ENCODE assay signal across 18 cellular contexts in the genomic region with DNA sequence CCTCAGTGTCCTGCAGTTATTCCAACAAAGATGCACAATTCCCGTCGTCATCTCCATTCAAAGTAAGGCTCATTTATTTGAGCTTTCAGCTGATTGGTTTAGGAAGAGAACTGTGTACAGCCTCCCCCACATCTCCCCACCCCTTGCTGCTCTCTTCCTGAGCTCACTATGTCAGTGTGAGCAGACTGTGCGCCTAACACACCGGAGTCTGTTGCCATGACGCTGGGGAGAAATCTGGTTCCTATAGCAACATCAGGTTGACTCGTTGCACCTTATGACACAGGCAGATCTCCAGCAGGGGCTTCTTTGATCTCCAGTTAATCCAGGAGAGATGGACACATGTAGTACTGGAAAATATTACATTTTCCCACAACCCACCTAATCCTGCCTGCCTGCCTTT.
"Had no signal": no experiment of that assay in that cellular context is flagged by ENCODE, and none has a peak within 500 bp of the region (broad histone marks: within the 10 kb centered on the region; RNA-seq: fewer than 3 reads in every experiment).

No MANE protein-coding gene starts in this region.

- H3K36me3 ChIP-seq: gastrocnemius medialis, heart right ventricle, spleen had no signal

- H3K27me3 ChIP-seq: body of pancreas, gastrocnemius medialis, heart right ventricle, spleen, testis had no signal

- DNase-seq: activated CD4-positive, alpha-beta T cell treated with anti-CD3 and anti-CD28 coated beads for 36 hours; activated CD4-positive, alpha-beta T cell treated with anti-CD3 and anti-CD28 coated beads, Interleukin-2, amount 50 U/mL, for 48 hours; activated CD8-positive, alpha-beta memory T cell treated with anti-CD3 and anti-CD28 coated beads, Interleukin-2, amount 10 ng/mL, durations not matched to agents 7 days and 5 days; activated naive CD4-positive, alpha-beta T cell treated with Interleukin-2 at 50 U/mL for 16 hours; body of pancreas; central memory CD4-positive, alpha-beta T cell; gastrocnemius medialis; naive thymus-derived CD8-positive, alpha-beta T cell; spleen; stimulated activated CD4-positive, alpha-beta T cell treated with anti-CD3 and anti-CD28 coated beads, Interleukin-4, amount 100 ng/mL, for 4 hours; testis had no signal

- H3K4me3 Mint-ChIP-seq: activated CD4-positive, alpha-beta T cell treated with anti-CD3 and anti-CD28 coated beads for 36 hours; activated CD8-positive, alpha-beta memory T cell treated with anti-CD3 and anti-CD28 coated beads, Interleukin-2, amount 10 ng/mL, durations not matched to agents 7 days and 5 days; memory B cell; naive thymus-derived CD8-positive, alpha-beta T cell; stimulated activated memory B cell treated with anti-CD40 and anti-IgM and Interleukin-4, amounts not matched to agents 10 μg/mL and 1 μg/mL and 100 μg/mL, for 72 hours; T-helper 2 cell treated with Interferon-gamma antibody and Interleukin-4, amounts not matched to agents 5 μg/mL and 100 μg/mL, for 36 hours; type B pancreatic cell; WTC11 had no signal

- H3K9me3 Mint-ChIP-seq: memory B cell; naive thymus-derived CD8-positive, alpha-beta T cell; stimulated activated memory B cell treated with anti-CD40 and anti-IgM and Interleukin-4, amounts not matched to agents 10 μg/mL and 1 μg/mL and 100 μg/mL, for 72 hours; T-helper 2 cell treated with Interferon-gamma antibody and Interleukin-4, amounts not matched to agents 5 μg/mL and 100 μg/mL, for 36 hours had no signal

- H3K4me1 ChIP-seq: body of pancreas, gastrocnemius medialis, spleen, testis had no signal

- H3K27ac ChIP-seq: body of pancreas, gastrocnemius medialis, spleen, testis had no signal

- H3K27ac Mint-ChIP-seq: activated CD4-positive, alpha-beta T cell treated with anti-CD3 and anti-CD28 coated beads for 36 hours; activated CD8-positive, alpha-beta memory T cell treated with anti-CD3 and anti-CD28 coated beads, Interleukin-2, amount 10 ng/mL, durations not matched to agents 7 days and 5 days; memory B cell; naive thymus-derived CD8-positive, alpha-beta T cell; stimulated activated memory B cell treated with anti-CD40 and anti-IgM and Interleukin-4, amounts not matched to agents 10 μg/mL and 1 μg/mL and 100 μg/mL, for 72 hours; T-helper 2 cell treated with Interferon-gamma antibody and Interleukin-4, amounts not matched to agents 5 μg/mL and 100 μg/mL, for 36 hours; type B pancreatic cell; WTC11 had no signal

- H3K36me3 Mint-ChIP-seq: activated CD8-positive, alpha-beta memory T cell treated with anti-CD3 and anti-CD28 coated beads, Interleukin-2, amount 10 ng/mL, durations not matched to agents 7 days and 5 days; memory B cell; naive thymus-derived CD8-positive, alpha-beta T cell; stimulated activated memory B cell treated with anti-CD40 and anti-IgM and Interleukin-4, amounts not matched to agents 10 μg/mL and 1 μg/mL and 100 μg/mL, for 72 hours had no signal

- ATAC-seq: activated CD4-positive, alpha-beta T cell treated with anti-CD3 and anti-CD28 coated beads for 36 hours; activated CD8-positive, alpha-beta memory T cell treated with anti-CD3 and anti-CD28 coated beads, Interleukin-2, amount 10 ng/mL, durations not matched to agents 7 days and 5 days; body of pancreas; gastrocnemius medialis; naive thymus-derived CD8-positive, alpha-beta T cell; stimulated activated memory B cell treated with anti-CD40 and anti-IgM and Interleukin-4, amounts not matched to agents 10 μg/mL and 1 μg/mL and 100 μg/mL, for 72 hours; WTC11 had no signal

- H3K4me3 ChIP-seq: body of pancreas, coronary artery, gastrocnemius medialis, heart right ventricle, spleen, testis had no signal

- H3K27me3 Mint-ChIP-seq: activated CD4-positive, alpha-beta T cell treated with anti-CD3 and anti-CD28 coated beads for 36 hours; memory B cell had no signal

- H3K9me3 ChIP-seq: body of pancreas, gastrocnemius medialis, heart right ventricle, spleen, testis had no signal

- H3K4me1 Mint-ChIP-seq: activated CD4-positive, alpha-beta T cell treated with anti-CD3 and anti-CD28 coated beads for 36 hours; activated CD8-positive, alpha-beta memory T cell treated with anti-CD3 and anti-CD28 coated beads, Interleukin-2, amount 10 ng/mL, durations not matched to agents 7 days and 5 days; memory B cell; naive thymus-derived CD8-positive, alpha-beta T cell; stimulated activated memory B cell treated with anti-CD40 and anti-IgM and Interleukin-4, amounts not matched to agents 10 μg/mL and 1 μg/mL and 100 μg/mL, for 72 hours had no signal
